Comparison of ENCODE assay signal across 24 cellular contexts in genomic region chr18:25038261-25038660, GRCh38.
"Had no signal": no experiment of that assay in that cellular context is flagged by ENCODE, and none has a peak within 500 bp of the region (broad histone marks: within the 10 kb centered on the region; RNA-seq: fewer than 3 reads in every experiment).

No MANE protein-coding gene starts in this region.

- ATAC-seq: gastrocnemius medialis; heart left ventricle; left lung; sciatic nerve; stimulated activated memory B cell treated with anti-CD40 and anti-IgM and Interleukin-4, amounts not matched to agents 10 μg/mL and 1 μg/mL and 100 μg/mL, for 72 hours had no signal

- DNase-seq: activated CD4-positive, alpha-beta T cell treated with anti-CD3 and anti-CD28 coated beads for 1 hour; activated CD8-positive, alpha-beta memory T cell treated with anti-CD3 and anti-CD28 coated beads for 24 hours; activated CD8-positive, alpha-beta memory T cell treated with anti-CD3 and anti-CD28 coated beads, Interleukin-2, amount 50 U/mL, for 48 hours; activated effector memory CD4-positive, alpha-beta T cell treated with Interleukin-2 at 50 U/mL for 16 hours; activated naive CD4-positive, alpha-beta T cell treated with anti-CD3 and anti-CD28 coated beads, Interleukin-2, amount 10 ng/mL, durations not matched to agents 7 days and 5 days; activated T-cell treated with anti-CD3 and anti-CD28 coated beads, Interleukin-2, amount 50 U/mL, for 48 hours; aorta; brain microvascular endothelial cell; central memory CD4-positive, alpha-beta T cell; dorsolateral prefrontal cortex; gastrocnemius medialis; heart left ventricle; kidney; left lung; midbrain; nephron progenitor cell; ovary; spleen; stimulated activated CD4-positive, alpha-beta T cell treated with anti-CD3 and anti-CD28 coated beads, Interleukin-4, amount 100 ng/mL, for 4 hours; T-helper 2 cell; testis had no signal

- H3K9me3 Mint-ChIP-seq: activated naive CD4-positive, alpha-beta T cell treated with anti-CD3 and anti-CD28 coated beads, Interleukin-2, amount 10 ng/mL, durations not matched to agents 7 days and 5 days; nephron progenitor cell; type B pancreatic cell had no signal

- H3K27ac Mint-ChIP-seq: activated naive CD4-positive, alpha-beta T cell treated with anti-CD3 and anti-CD28 coated beads, Interleukin-2, amount 10 ng/mL, durations not matched to agents 7 days and 5 days; nephron progenitor cell; stimulated activated memory B cell treated with anti-CD40 and anti-IgM and Interleukin-4, amounts not matched to agents 10 μg/mL and 1 μg/mL and 100 μg/mL, for 72 hours; type B pancreatic cell had no signal

- H3K36me3 Mint-ChIP-seq: activated naive CD4-positive, alpha-beta T cell treated with anti-CD3 and anti-CD28 coated beads, Interleukin-2, amount 10 ng/mL, durations not matched to agents 7 days and 5 days; stimulated activated memory B cell treated with anti-CD40 and anti-IgM and Interleukin-4, amounts not matched to agents 10 μg/mL and 1 μg/mL and 100 μg/mL, for 72 hours; type B pancreatic cell had no signal

- H3K4me1 Mint-ChIP-seq: activated naive CD4-positive, alpha-beta T cell treated with anti-CD3 and anti-CD28 coated beads, Interleukin-2, amount 10 ng/mL, durations not matched to agents 7 days and 5 days; stimulated activated memory B cell treated with anti-CD40 and anti-IgM and Interleukin-4, amounts not matched to agents 10 μg/mL and 1 μg/mL and 100 μg/mL, for 72 hours had no signal

- H3K27me3 Mint-ChIP-seq: activated naive CD4-positive, alpha-beta T cell treated with anti-CD3 and anti-CD28 coated beads, Interleukin-2, amount 10 ng/mL, durations not matched to agents 7 days and 5 days had no signal

- H3K4me3 Mint-ChIP-seq: activated naive CD4-positive, alpha-beta T cell treated with anti-CD3 and anti-CD28 coated beads, Interleukin-2, amount 10 ng/mL, durations not matched to agents 7 days and 5 days; nephron progenitor cell; stimulated activated memory B cell treated with anti-CD40 and anti-IgM and Interleukin-4, amounts not matched to agents 10 μg/mL and 1 μg/mL and 100 μg/mL, for 72 hours; type B pancreatic cell had no signal
